In the genomic region with DNA sequence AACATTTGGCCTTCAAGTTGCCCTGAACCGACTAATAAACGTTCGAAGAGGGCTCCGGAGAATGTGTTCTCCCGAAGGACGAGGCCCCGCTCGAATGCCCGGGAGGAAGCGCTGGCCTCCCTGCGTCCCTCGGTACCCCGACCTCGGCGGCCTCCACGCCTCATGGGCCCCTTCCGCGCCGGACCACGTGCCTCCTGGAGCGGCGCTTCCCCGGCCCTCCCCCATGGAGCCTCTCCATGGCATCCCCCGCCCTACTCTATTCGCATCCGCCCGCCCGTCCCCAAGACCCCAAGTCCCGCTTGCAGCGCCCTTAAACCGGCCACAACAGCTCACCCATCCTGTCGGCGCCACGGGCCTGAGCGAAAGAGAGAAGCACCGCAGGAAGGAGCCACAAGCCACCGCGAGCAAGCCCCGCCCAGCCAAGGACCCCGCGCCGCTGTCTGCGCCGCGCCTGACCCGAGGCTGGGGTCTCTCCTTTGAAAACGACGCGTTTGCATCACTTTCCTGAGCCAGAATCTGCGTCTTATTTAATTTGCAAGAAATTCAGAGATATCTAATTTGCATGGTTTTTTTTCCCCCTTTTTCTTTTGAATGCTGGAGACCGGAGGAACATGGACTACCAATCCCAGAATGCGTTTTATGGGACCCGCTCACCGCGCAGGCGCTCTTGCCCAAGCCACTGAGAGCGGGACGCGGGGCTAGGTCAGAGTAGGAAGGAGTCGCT, we compare ENCODE assay signal across 8 cellular contexts. TPM values are rescaled to one million over a fixed set of nuclear protein-coding genes. Genes with fewer than 3 reads are reported as not detected.
DNase-seq lines count a peak whose midpoint lies in the region; ATAC-seq, FAIRE-seq and TF ChIP-seq lines count a peak whose summit lies in the region.

TSS of gene RPS23 (minus strand) at position 368 of the 724 bp plus-strand sequence. CDS start at position 337, 31 bp downstream.

- H3K4me3 ChIP-seq in AG04450 (ENCODE audit: low read depth, low read length), result peak within 1 kb of the TSS; percentile 93

- H3K27me3 ChIP-seq in AG04450 (ENCODE audit: control insufficient read depth, insufficient read depth, low read length), result no peaks in the 10 kb centered on the region

- intact Hi-C loops in activated B cell treated with CpG ODN at 0.5 μM for 24 hours (cut with micrococcal nuclease), result loop anchor here (1.0 to 5.0 kb wide), 10 partner anchors 104 to 1871 kb away; partner anchors contain the start of genes ATG10, SSBP2, TMEM167A and XRCC4

- H3K9me3 ChIP-seq in AG04450 (ENCODE audit: control insufficient read depth, insufficient read depth, low read length), result no peaks in the 10 kb centered on the region; the same call in 1 of the 2 replicates

- no peaks in the 10 kb centered on the region for H3K27me3 Mint-ChIP-seq in activated B cell treated with CpG ODN at 0.5 μM for 24 hours

- POLR2A ChIA-PET in AG04450 (lab: Yijun Ruan, JAX), result interaction anchor here (0.5 to 1.5 kb wide), 11 partner anchors 14 to 1252 kb away, joined by 3 to 9 read pairs (median 3); partner anchors contain the start of gene SSBP2
- POLR2A ChIA-PET in activated B cell treated with CpG ODN at 0.5 μM for 24 hours (lab: Charles Lee), result interaction anchor here (0.6 to 2.3 kb wide), 12 partner anchors 10 to 1035 kb away, joined by 3 to 22 read pairs (median 5); partner anchors contain the start of genes ATG10, SSBP2, TMEM167A and XRCC4

- CTCF ChIA-PET in AG04450 (lab: Charles Lee), result interaction anchor here (1.0 to 1.7 kb wide), 2 partner anchors 19 to 20 kb away, joined by 3 read pairs; no protein-coding TSS in a partner anchor
- CTCF ChIA-PET in activated B cell treated with CpG ODN at 0.5 μM for 24 hours (lab: Charles Lee), result interaction anchor here (1.0 kb wide), 1 partner anchor 979 kb away, joined by 3 read pairs; no protein-coding TSS in a partner anchor

- peak within 1 kb of the TSS; percentile 96 for H3K4me3 Mint-ChIP-seq in activated B cell treated with CpG ODN at 0.5 μM for 24 hours

- TF ChIP-seq CTCF in AG04450 (IDR thresholded peaks at IDR 0.05; ENCODE audit: low read depth, low read length) (no peak), activated B cell treated with CpG ODN at 0.5 μM for 24 hours (IDR thresholded peaks at IDR 0.05) (no peak)

- peak; percentile 65 for DNase-seq in AG04450 (ENCODE audit: low read depth, low spot score)
- peak; percentile 79 for DNase-seq in NCI-H2227 treated with DMSO at 0.1 percent for 48 hours (lab: John Stamatoyannopoulos, UW)
- peak; percentile 79 for DNase-seq in activated B cell treated with CpG ODN at 0.5 μM for 24 hours
- peak; percentile 42 to 96 (median 89) for DNase-seq in caudate nucleus (lab: John Stamatoyannopoulos, UW)
- DNase-seq in stimulated activated CD4-positive, alpha-beta T cell treated with anti-CD3 and anti-CD28 coated beads, Interleukin-12 subunit alpha, Interleukin-12 subunit beta, amount 100 ng/mL, for 4 hours, result peak; percentile 85

- peaks cover 49% of the 10 kb centered on the region for H3K36me3 Mint-ChIP-seq in activated B cell treated with CpG ODN at 0.5 μM for 24 hours (ENCODE audit: low read depth)

- FAIRE-seq in islet of Langerhans (lab: Jason Lieb, UNC), result peak; percentile 88

- H3K9me3 Mint-ChIP-seq in activated B cell treated with CpG ODN at 0.5 μM for 24 hours, result no peaks in the 10 kb centered on the region

- ATAC-seq in GM18907 (IDR thresholded peaks at IDR 0.05; ENCODE audit: unreplicated experiment) (peak; percentile 95), HG03159 (IDR thresholded peaks at IDR 0.05; ENCODE audit: unreplicated experiment) (peak; percentile 93), activated B cell treated with CpG ODN at 0.5 μM for 24 hours (ENCODE audit: low read depth) (peak; percentile 92)

- H3K4me1 Mint-ChIP-seq in activated B cell treated with CpG ODN at 0.5 μM for 24 hours, result peaks cover 46% of the 10 kb centered on the region

- H3K27ac Mint-ChIP-seq in activated B cell treated with CpG ODN at 0.5 μM for 24 hours, result peak within 1 kb of the TSS; percentile 99

- H3K27ac ChIP-seq in AG04450 (ENCODE audit: low read depth, low read length) (peak within 1 kb of the TSS; percentile 53), caudate nucleus (ENCODE audit: low read depth, low read length) (peak within 1 kb of the TSS; percentile 98)

RNA-seq across cellular contexts. Expression of gene RPS23, which starts in this region (rescaled TPM):
- polyA plus RNA-seq in AG04450 (2011; rRNA removed), result 3,849 and 4,398 TPM in 2 replicates
- polyA minus RNA-seq in AG04450 (2011; rRNA and poly(A)+ RNA removed), result 598 and 757 TPM in 2 replicates
- total RNA-seq in activated B cell treated with CpG ODN at 0.5 μM for 24 hours, result 4,125 and 4,753 TPM in 2 replicates

Comparison
In these comparisons a context has a peak if more than half of its experiments do, and no peak if none do; other contexts are left out.
1. Peak in every context shown above with its lines: DNase-seq, ATAC-seq, H3K4me3 ChIP-seq and H3K27ac ChIP-seq.